Comparison of ENCODE assay signal across 8 cellular contexts in genomic region chr19:1258707-1259205, GRCh38. TPM values are rescaled to one million over a fixed set of nuclear protein-coding genes. Genes with fewer than 3 reads are reported as not detected.
DNase-seq lines count a peak whose midpoint lies in the region; ATAC-seq and TF ChIP-seq lines count a peak whose summit lies in the region.

No MANE protein-coding gene starts in this region.

- no peak for TF ChIP-seq RAD21 in HCT116 (IDR thresholded peaks at IDR 0.05; ENCODE audit: low read depth)

- H4K20me1 ChIP-seq in HCT116 (ENCODE audit: insufficient read depth) (no peaks in the 10 kb centered on the region; the same call in 1 of the 2 replicates), smooth muscle cell (ENCODE audit: low read depth) (peaks cover 62% of the 10 kb centered on the region)

- TF ChIP-seq POLR2A in HCT116 (IDR thresholded peaks at IDR 0.05; ENCODE audit: borderline replicate concordance, extremely low read depth, insufficient read depth, insufficient read length) (no peak), esophagus squamous epithelium (IDR thresholded peaks at IDR 0.05) (no peak), lower leg skin (IDR thresholded peaks at IDR 0.05) (no peak)

- peaks cover 73% of the 10 kb centered on the region for H3F3A ChIP-seq in smooth muscle cell (ENCODE audit: low read depth)

- H3K9ac ChIP-seq in HCT116 (ENCODE audit: low read length) (peak overlapping the region; percentile 65), smooth muscle cell (ENCODE audit: low read depth) (no peak overlapping the region)

- H3K4me1 ChIP-seq in HCT116 (ENCODE audit: control insufficient read depth in 1 of 2, insufficient read depth in 2 of 2, low read length in 2 of 2), result peaks cover 45 to 94% of the 10 kb centered on the region in 2 experiments
- peaks cover 82% of the 10 kb centered on the region for H3K4me1 ChIP-seq in SJSA1 (replicated peaks)
- peaks cover 85 to 100% (median 89%) of the 10 kb centered on the region in 3 donors for H3K4me1 ChIP-seq in esophagus squamous epithelium
- H3K4me1 ChIP-seq in smooth muscle cell (ENCODE audit: low read depth), result peaks cover 32% of the 10 kb centered on the region

- H3K36me3 ChIP-seq in HCT116 (ENCODE audit: control insufficient read depth in 1 of 2, insufficient read depth in 2 of 2, low read length in 2 of 2) (peaks cover 23 to 37% of the 10 kb centered on the region in 2 experiments), SJSA1 (peaks cover 57% of the 10 kb centered on the region), esophagus squamous epithelium (peaks cover 29 to 48% (median 33%) of the 10 kb centered on the region in 3 donors), smooth muscle cell (ENCODE audit: low read depth) (no peaks in the 10 kb centered on the region)

- CTCF ChIA-PET in HCT116 (lab: Charles Lee), result interaction anchor here (1.9 kb wide), 1 partner anchor 7 kb away, joined by 8 read pairs; no protein-coding TSS in a partner anchor
- CTCF ChIA-PET in GM10248 (lab: Yijun Ruan, JAX), result interaction anchor here (1.4 to 18.0 kb wide), 2 partner anchors 8 to 16 kb away, joined by 4 to 491 read pairs; partner anchors contain the start of genes ATP5F1D and CBARP

- POLR2A ChIA-PET in HCT116 (lab: Charles Lee) (interaction anchor here (1.6 to 4.4 kb wide), 2 partner anchors 11 to 15 kb away, joined by 5 to 54 read pairs; partner anchors contain the start of gene CIRBP), GM10248 (lab: Yijun Ruan, JAX) (interaction anchor here (3.5 kb wide), 1 partner anchor 10 kb away, joined by 15 read pairs; the partner anchor contains the start of gene CIRBP)

- no TSS peak for BruUV-seq in HCT116 (replicated peaks; lab: Mats Ljungman, UMichigan)

- H3K27me3 ChIP-seq in HCT116 (ENCODE audit: insufficient read depth, low read length), result no peaks in the 10 kb centered on the region
- H3K27me3 ChIP-seq in SJSA1 (replicated peaks), result no peaks in the 10 kb centered on the region
- no peaks in the 10 kb centered on the region for H3K27me3 ChIP-seq in esophagus squamous epithelium
- H3K27me3 ChIP-seq in smooth muscle cell (ENCODE audit: low read depth), result no peaks in the 10 kb centered on the region

- peak overlapping the region; percentile 76 for H3K4me2 ChIP-seq in HCT116 (ENCODE audit: low read length)
- no peak overlapping the region for H3K4me2 ChIP-seq in smooth muscle cell

- DNase-seq in HCT116 (ENCODE audit: low read depth, low spot score), result no peak
- no peak for DNase-seq in SJSA1 (ENCODE audit: low read depth in 1 of 2, low spot score in 2 of 2)
- no peak for DNase-seq in esophagus squamous epithelium (lab: John Stamatoyannopoulos, UW)
- no peak for DNase-seq in smooth muscle cell (lab: John Stamatoyannopoulos, UW; ENCODE audit: unreplicated experiment)
- DNase-seq in lower leg skin (ENCODE audit: low spot score in 2 of 2), result no peak
- no peak for DNase-seq in GM10248 (ENCODE audit: extremely low spot score)

- H3K79me2 ChIP-seq in HCT116 (ENCODE audit: insufficient read depth, low read length), result peaks cover 53% of the 10 kb centered on the region
- H3K79me2 ChIP-seq in smooth muscle cell (ENCODE audit: low read depth), result peaks cover 42% of the 10 kb centered on the region

- intact Hi-C loops in HCT116 (cut with micrococcal nuclease), result no loop called here
- intact Hi-C loops in esophagus squamous epithelium (cut with DNase I), result no loop called here
- intact Hi-C loops in lower leg skin (cut with DNase I; ENCODE audit: low total_unique reads), result no loop called here

- H2AFZ ChIP-seq in HCT116 (ENCODE audit: low read depth, low read length, poor library complexity, severe bottlenecking), result no peak overlapping the region
- no peak overlapping the region for H2AFZ ChIP-seq in smooth muscle cell (ENCODE audit: low read depth)

- ATAC-seq in HCT116 (no peak), HG03342 (IDR thresholded peaks at IDR 0.05; ENCODE audit: unreplicated experiment) (no peak), HG02610 (IDR thresholded peaks at IDR 0.05; ENCODE audit: unreplicated experiment) (no peak)

- WGBS in esophagus squamous epithelium, 2 donors, result 7 to 8% methylated on average over 15 of the region's 15 CpGs
- WGBS in smooth muscle cell (ENCODE audit: low lambda C conversion rate), result 64% methylated on average over 15 of the region's 15 CpGs
- 7 to 8% methylated on average over 15 of the region's 15 CpGs for WGBS in lower leg skin, 2 donors

- H3K27ac ChIP-seq in HCT116 (ENCODE audit: low read depth, low read length), result peak overlapping the region; percentile 90
- H3K27ac ChIP-seq in SJSA1, result peak overlapping the region; percentile 80
- peak overlapping the region; percentile 97 to 99 (median 98) for H3K27ac ChIP-seq in esophagus squamous epithelium
- peak overlapping the region; percentile 74 for H3K27ac ChIP-seq in smooth muscle cell (ENCODE audit: low read depth)

- H3K4me3 ChIP-seq in HCT116 (replicated peaks in 1 of 2; ENCODE audit: low read depth in 1 of 2, low read length in 2 of 2) (peak overlapping the region; percentile 31 to 41; a peak in 3 of 4 replicates), SJSA1 (no peak overlapping the region), esophagus squamous epithelium (peak overlapping the region; percentile 3 to 54 (median 35)), smooth muscle cell (no peak overlapping the region), lower leg skin (ENCODE audit: low read depth, poor library complexity, severe bottlenecking) (no peak overlapping the region)

- TF ChIP-seq CTCF in HCT116 (IDR thresholded peaks at IDR 0.05 in 2 of 3, conservative IDR thresholded peaks at IDR 0.05 in 1 of 3; ENCODE audit: borderline replicate concordance in 1 of 3, insufficient read depth in 1 of 3, low read depth in 2 of 3, low read length in 2 of 3), result no peak
- TF ChIP-seq CTCF in esophagus squamous epithelium (IDR thresholded peaks at IDR 0.05), result peak in 2 of 6 experiments; percentile 8 to 14
- no peak for TF ChIP-seq CTCF in smooth muscle cell (IDR thresholded peaks at IDR 0.05; ENCODE audit: borderline replicate concordance, insufficient read depth, poor library complexity, severe bottlenecking)
- no peak for TF ChIP-seq CTCF in lower leg skin (IDR thresholded peaks at IDR 0.05)
- no peak for TF ChIP-seq CTCF in GM10248 (IDR thresholded peaks at IDR 0.05; ENCODE audit: control extremely low read depth, extremely low read depth, low read depth, missing control alignments)

- RAD21 ChIA-PET in HCT116 (lab: Charles Lee; ENCODE audit: low non-redundant PET in 1 of 2, low total read pairs in 2 of 2, uncharacterized antibody in 2 of 2, unreplicated experiment in 2 of 2), result no interaction called here

- no peaks in the 10 kb centered on the region for H3K9me3 ChIP-seq in HCT116 (ENCODE audit: control insufficient read depth in 1 of 2, insufficient read depth in 1 of 2, low read depth in 1 of 2, low read length in 2 of 2)
- no peaks in the 10 kb centered on the region for H3K9me3 ChIP-seq in SJSA1 (replicated peaks)
- H3K9me3 ChIP-seq in esophagus squamous epithelium, result no peaks in the 10 kb centered on the region
- no peaks in the 10 kb centered on the region for H3K9me3 ChIP-seq in smooth muscle cell (replicated peaks; ENCODE audit: low read depth)

- no peaks in the 10 kb centered on the region for H3K9me2 ChIP-seq in HCT116 (ENCODE audit: insufficient read depth)

TF ChIP-seq in HCT116, 20 proteins besides CTCF, POLR2A, EP300 and RAD21 (continues in another document):
- no peak for TF ChIP-seq EZH2 (IDR thresholded peaks at IDR 0.05)
- TF ChIP-seq SRF (IDR thresholded peaks at IDR 0.05; ENCODE audit: low read depth), result no peak
- no peak for TF ChIP-seq TCF7L2 (IDR thresholded peaks at IDR 0.05; ENCODE audit: borderline replicate concordance, extremely low read depth, insufficient read depth, insufficient read length)
- TF ChIP-seq SIN3A (IDR thresholded peaks at IDR 0.05; ENCODE audit: low read depth), result no peak
- no peak for TF ChIP-seq MAX (IDR thresholded peaks at IDR 0.05)
- TF ChIP-seq ZFX (IDR thresholded peaks at IDR 0.05), result no peak
- no peak for TF ChIP-seq EZH2phosphoT487 (IDR thresholded peaks at IDR 0.05; ENCODE audit: borderline replicate concordance)
- TF ChIP-seq YY1 (IDR thresholded peaks at IDR 0.05; ENCODE audit: extremely low read depth, insufficient replicate concordance, low read depth, low read length), result no peak

RNA-seq across cellular contexts. Expression of gene MIDN, which starts 10.4 kb away (rescaled TPM):
- total RNA-seq in HCT116 (2021; ENCODE audit: unreplicated experiment) (146 TPM), esophagus squamous epithelium (10 to 100 TPM; 12.4 to 65.0 (median 40.4) TPM), smooth muscle cell (25.0 and 58.5 TPM in 2 replicates), lower leg skin (100 to 1,000 TPM in 1 of 4 donors, 10 to 100 TPM in 3; 59.7 to 119 (median 78.7) TPM)
- polyA plus RNA-seq in HCT116 (2012), result 63.2 and 79.4 TPM in 2 replicates
- 3.7 and 7.2 TPM in 2 replicates for total RNA-seq in SJSA1 (2014; rRNA removed; shearing (Covaris generic))
- 65.3 and 70.6 TPM in 2 replicates for polyA plus RNA-seq in smooth muscle cell

RNA-seq across cellular contexts. Expression of gene CIRBP, which starts 10.4 kb away (rescaled TPM):
- total RNA-seq in HCT116 (2021; ENCODE audit: unreplicated experiment), result 276 TPM
- 398 and 405 TPM in 2 replicates for polyA plus RNA-seq in HCT116 (2012)
- total RNA-seq in SJSA1 (2014; rRNA removed; shearing (Covaris generic)), result 314 and 318 TPM in 2 replicates
- total RNA-seq in esophagus squamous epithelium, result 100 to 1,000 TPM; 116 to 415 (median 238) TPM
- total RNA-seq in smooth muscle cell, result 119 and 122 TPM in 2 replicates
- polyA plus RNA-seq in smooth muscle cell, result 215 and 235 TPM in 2 replicates
- total RNA-seq in lower leg skin, result 100 to 1,000 TPM; 496 to 546 (median 545) TPM

RNA-seq across cellular contexts. Expression of gene FAM174C, which starts 16.6 kb away (rescaled TPM):
- total RNA-seq in HCT116 (2021; ENCODE audit: unreplicated experiment) (77.1 TPM), esophagus squamous epithelium (10 to 100 TPM; 31.5 to 69.8 (median 50.5) TPM), smooth muscle cell (33.4 and 41.5 TPM in 2 replicates), lower leg skin (10 to 100 TPM; 66.3 to 74.1 (median 68.8) TPM)
- polyA plus RNA-seq in HCT116 (2012), result 87.0 and 88.0 TPM in 2 replicates
- 32.2 and 40.6 TPM in 2 replicates for total RNA-seq in SJSA1 (2014; rRNA removed; shearing (Covaris generic))
- polyA plus RNA-seq in smooth muscle cell, result 75.6 and 78.1 TPM in 2 replicates

RNA-seq across cellular contexts. Expression of gene ATP5F1D, which starts 17.2 kb away (rescaled TPM):
- total RNA-seq in HCT116 (2021; ENCODE audit: unreplicated experiment) (428 TPM), esophagus squamous epithelium (100 to 1,000 TPM in 3 of 4 donors, 10 to 100 TPM in 1; 83.4 to 171 (median 132) TPM), smooth muscle cell (29.1 and 68.8 TPM in 2 replicates), lower leg skin (100 to 1,000 TPM; 121 to 198 (median 146) TPM)
- 468 and 508 TPM in 2 replicates for polyA plus RNA-seq in HCT116 (2012)
- 42.4 and 68.8 TPM in 2 replicates for total RNA-seq in SJSA1 (2014; rRNA removed; shearing (Covaris generic))
- 265 and 272 TPM in 2 replicates for polyA plus RNA-seq in smooth muscle cell

RNA-seq across cellular contexts. Expression of gene CBARP, which starts 21.0 kb away (rescaled TPM):
- total RNA-seq in HCT116 (2021; ENCODE audit: unreplicated experiment), result 23.8 TPM
- polyA plus RNA-seq in HCT116 (2012), result 11.1 and 11.8 TPM in 2 replicates
- total RNA-seq in SJSA1 (2014; rRNA removed; shearing (Covaris generic)), result 0.50 and 1.6 TPM in 2 replicates
- 1 to 10 TPM in 3 of 4 donors, under 1 TPM in 1; 0.38 to 1.6 (median 1.2) TPM for total RNA-seq in esophagus squamous epithelium
- 1.7 and 2.7 TPM in 2 replicates for total RNA-seq in smooth muscle cell
- 10.2 and 10.5 TPM in 2 replicates for polyA plus RNA-seq in smooth muscle cell
- 10 to 100 TPM in 3 of 4 donors, 1 to 10 TPM in 1; 8.1 to 16.7 (median 13.6) TPM for total RNA-seq in lower leg skin

Comparison
In these comparisons a context has a peak if more than half of its experiments do, and no peak if none do; other contexts are left out.
1. H3K4me3 ChIP-seq: peak in HCT116 (2 of 2) and esophagus squamous epithelium (4 of 4); none in SJSA1 (single experiment), smooth muscle cell (single experiment) and lower leg skin (single experiment).
2. Peak in every context shown above with its lines, with median percentiles within 50 percentile points of each other: H3K27ac ChIP-seq.